11 cellular contexts compared by ENCODE assay signal in genomic region chr15:78018968-78019644, GRCh38. TPM values are rescaled to one million over a fixed set of nuclear protein-coding genes. Genes with fewer than 3 reads are reported as not detected.
DNase-seq lines count a peak whose midpoint lies in the region; ATAC-seq and TF ChIP-seq lines count a peak whose summit lies in the region.
"Had no signal": no experiment of that assay in that cellular context is flagged by ENCODE, and none has a peak within 500 bp of the region (broad histone marks: within the 10 kb centered on the region; RNA-seq: fewer than 3 reads in every experiment).

No MANE protein-coding gene starts in this region.

- peak overlapping the region; percentile 85 for H3K4me2 ChIP-seq in Loucy (ENCODE audit: low read depth, low read length, poor library complexity, severe bottlenecking)

- H3K9me2 ChIP-seq in Loucy (replicated peaks; ENCODE audit: low read depth, low read length) = no peaks in the 10 kb centered on the region

- no peaks in the 10 kb centered on the region for H3K9me3 Mint-ChIP-seq in activated T-cell treated with anti-CD3 and anti-CD28 coated beads, Interleukin-2, amount 50 U/mL, for 24 hours
- no peaks in the 10 kb centered on the region for H3K9me3 Mint-ChIP-seq in chondrocyte (ENCODE audit: low read depth)

- H3K9me3 ChIP-seq in Loucy (ENCODE audit: insufficient read depth, low read depth, low read length) (no peaks in the 10 kb centered on the region), stomach (no peaks in the 10 kb centered on the region)
- H3K9me3 ChIP-seq: BE2C had no signal

- H3K27me3 ChIP-seq in Loucy (ENCODE audit: insufficient read depth, low read length, poor library complexity, severe bottlenecking) = no peaks in the 10 kb centered on the region
- no peaks in the 10 kb centered on the region for H3K27me3 ChIP-seq in stomach
- H3K27me3 ChIP-seq: BE2C had no signal

- H2AFZ ChIP-seq in Loucy (ENCODE audit: low read length) = no peak overlapping the region

- peaks cover 21% of the 10 kb centered on the region for H3F3A ChIP-seq in Loucy (ENCODE audit: low read depth)

- peaks cover 89% of the 10 kb centered on the region for H3K36me3 Mint-ChIP-seq in activated T-cell treated with anti-CD3 and anti-CD28 coated beads, Interleukin-2, amount 50 U/mL, for 24 hours (ENCODE audit: low read depth)
- H3K36me3 Mint-ChIP-seq in chondrocyte (ENCODE audit: low read depth) = peaks cover 38% of the 10 kb centered on the region

- peak overlapping the region; percentile 77 for H3K9ac ChIP-seq in Loucy (ENCODE audit: low read depth, low read length, poor library complexity, severe bottlenecking)

- TF ChIP-seq CTCF in Loucy (conservative IDR thresholded peaks at IDR 0.05; ENCODE audit: low read length) = no peak
- TF ChIP-seq CTCF in chondrocyte (IDR thresholded peaks at IDR 0.05) = no peak
- no peak for TF ChIP-seq CTCF in stomach (IDR thresholded peaks at IDR 0.05)

- peaks cover 64% of the 10 kb centered on the region for H3K36me3 ChIP-seq in Loucy (ENCODE audit: insufficient read depth, low read length)
- peaks cover 37 to 83% (median 75%) of the 10 kb centered on the region in 4 donors for H3K36me3 ChIP-seq in stomach

- peak overlapping the region; percentile 72 for H3K27ac Mint-ChIP-seq in activated T-cell treated with anti-CD3 and anti-CD28 coated beads, Interleukin-2, amount 50 U/mL, for 24 hours
- peak overlapping the region; percentile 22 for H3K27ac Mint-ChIP-seq in chondrocyte (ENCODE audit: unreplicated experiment)

- H3K27ac ChIP-seq in stomach = peak overlapping the region in 4 of 5 donors; percentile 38 to 56 (median 46)

- peaks cover 52% of the 10 kb centered on the region for H3K4me1 ChIP-seq in Loucy (ENCODE audit: insufficient read depth, low read length, poor library complexity, severe bottlenecking)
- H3K4me1 ChIP-seq in stomach = peaks cover 9 to 59% (median 28%) of the 10 kb centered on the region in 4 donors

- H3K27me3 Mint-ChIP-seq in activated T-cell treated with anti-CD3 and anti-CD28 coated beads, Interleukin-2, amount 50 U/mL, for 24 hours = no peaks in the 10 kb centered on the region
- no peaks in the 10 kb centered on the region for H3K27me3 Mint-ChIP-seq in chondrocyte (ENCODE audit: low read depth)

- no peak for ATAC-seq in HG03039 (IDR thresholded peaks at IDR 0.05; ENCODE audit: unreplicated experiment)
- no peak for ATAC-seq in HG03045 (IDR thresholded peaks at IDR 0.05; ENCODE audit: unreplicated experiment)
- no peak for ATAC-seq in HG03460 (IDR thresholded peaks at IDR 0.05; ENCODE audit: unreplicated experiment)

- WGBS in stomach, 5 donors = 61 to 75% (median 66%) methylated on average over 11 of the region's 11 CpGs

- no peak for DNase-seq in activated T-cell treated with anti-CD3 and anti-CD28 coated beads, Interleukin-2, amount 50 U/mL, for 24 hours
- no peak for DNase-seq in activated T-cell treated with anti-CD3 and anti-CD28 coated beads, Interleukin-2, amount 50 U/mL, for 1 hour
- DNase-seq in chondrocyte (ENCODE audit: low spot score) (no peak), stomach (no peak)
- DNase-seq: activated CD4-positive, alpha-beta T cell treated with anti-CD3 and anti-CD28 coated beads for 48 hours; BE2C; NCI-H748 treated with DMSO at 0.1 percent for 48 hours had no signal

- no peaks in the 10 kb centered on the region for H4K20me1 ChIP-seq in Loucy (ENCODE audit: insufficient read depth, low read length, poor library complexity, severe bottlenecking)

- H3K4me1 Mint-ChIP-seq in activated T-cell treated with anti-CD3 and anti-CD28 coated beads, Interleukin-2, amount 50 U/mL, for 24 hours (ENCODE audit: low read depth) = peaks cover 23% of the 10 kb centered on the region
- peaks cover 3% of the 10 kb centered on the region for H3K4me1 Mint-ChIP-seq in chondrocyte (ENCODE audit: low read depth)

- TF ChIP-seq POLR2A in stomach (IDR thresholded peaks at IDR 0.05) = no peak

- no peak for TF ChIP-seq EP300 in stomach (IDR thresholded peaks at IDR 0.05)

- H3K79me2 ChIP-seq in Loucy (ENCODE audit: insufficient read depth, low read length) = peaks cover 29% of the 10 kb centered on the region; the same call in 1 of the 2 replicates

- intact Hi-C loops in stomach (cut with DNase I; ENCODE audit: low total_unique reads) = no loop called here

- H3K4me3 Mint-ChIP-seq in activated T-cell treated with anti-CD3 and anti-CD28 coated beads, Interleukin-2, amount 50 U/mL, for 24 hours = no peak overlapping the region
- H3K4me3 Mint-ChIP-seq in chondrocyte (ENCODE audit: unreplicated experiment) = no peak overlapping the region

- H3K4me3 ChIP-seq in Loucy (ENCODE audit: low read length, poor library complexity, severe bottlenecking) = peak overlapping the region; percentile 57
- H3K4me3 ChIP-seq in stomach = no peak overlapping the region

RNA-seq across cellular contexts. Expression of gene TBC1D2B, which starts 58.4 kb away (rescaled TPM):
- total RNA-seq in chondrocyte (44.3 to 64.2 TPM (median 58.1 TPM) in 3 replicates), stomach (10 to 100 TPM; 38.2 to 61.7 (median 58.3) TPM)
- polyA plus RNA-seq in stomach = 10 to 100 TPM in 2 of 3 donors, 1 to 10 TPM in 1; 9.3 to 12.4 (median 11.7) TPM
